Comparison of ENCODE assay signal across 15 cellular contexts in the genomic region with DNA sequence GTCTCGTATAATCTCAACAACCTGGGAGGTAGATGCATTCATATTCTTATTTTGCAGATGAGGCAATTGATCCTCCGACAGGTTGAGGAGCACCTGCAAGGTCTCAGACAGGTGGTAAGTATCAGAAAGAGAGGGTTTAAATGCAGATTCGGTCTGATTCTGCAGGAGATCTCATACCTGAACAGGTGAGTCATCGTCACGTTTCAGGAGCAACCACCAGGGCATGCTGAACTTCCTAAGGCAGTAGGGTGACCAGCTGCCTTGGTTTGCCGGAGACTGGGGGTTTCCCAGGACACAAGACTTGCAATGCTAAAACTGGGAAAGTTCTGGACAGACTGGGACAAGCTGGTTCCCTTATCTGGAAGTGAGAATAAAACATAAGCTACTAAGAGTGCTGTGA.
"Had no signal": no experiment of that assay in that cellular context is flagged by ENCODE, and none has a peak within 500 bp of the region (broad histone marks: within the 10 kb centered on the region; RNA-seq: fewer than 3 reads in every experiment).

No MANE protein-coding gene starts in this region.

- H3K27ac Mint-ChIP-seq: T-helper 2 cell treated with Interferon-gamma antibody and Interleukin-4, amounts not matched to agents 5 μg/mL and 100 μg/mL, for 36 hours had no signal

- H3K4me1 ChIP-seq: adrenal gland, stomach had no signal

- ATAC-seq: activated CD4-positive, CD25-positive, alpha-beta regulatory T cell treated with anti-CD3 and anti-CD28 coated beads, Interleukin-2, amount 50 U/mL, for 24 hours had no signal

- H3K27me3 ChIP-seq: adrenal gland had no signal

- H3K27ac ChIP-seq: adrenal gland, coronary artery, stomach had no signal

- H3K9me3 Mint-ChIP-seq: neural crest cell; T-helper 2 cell treated with Interferon-gamma antibody and Interleukin-4, amounts not matched to agents 5 μg/mL and 100 μg/mL, for 36 hours had no signal

- H3K4me1 Mint-ChIP-seq: neural crest cell had no signal

- DNase-seq: activated CD4-positive, alpha-beta T cell treated with anti-CD3 and anti-CD28 coated beads, Interleukin-2, amount 50 U/mL, for 4 hours; activated naive CD4-positive, alpha-beta T cell treated with anti-CD3 and anti-CD28 coated beads, Interleukin-2, amount 50 U/mL, for 16 hours; activated T-cell treated with anti-CD3 and anti-CD28 coated beads, Interleukin-2, amount 50 U/mL, for 1 hour; adrenal gland; central memory CD4-positive, alpha-beta T cell; effector memory CD4-positive, alpha-beta T cell; hypothalamus; kidney; posterior cingulate gyrus; stimulated activated CD4-positive, alpha-beta T cell treated with anti-CD3 and anti-CD28 coated beads, Interleukin-4, amount 100 ng/mL, for 4 hours; stomach had no signal

- H3K9me3 ChIP-seq: adrenal gland, stomach had no signal

- H3K36me3 ChIP-seq: adrenal gland, stomach had no signal

- FAIRE-seq: kidney had no signal

- H3K4me3 Mint-ChIP-seq: neural crest cell; T-helper 2 cell treated with Interferon-gamma antibody and Interleukin-4, amounts not matched to agents 5 μg/mL and 100 μg/mL, for 36 hours had no signal

- H3K4me3 ChIP-seq: adrenal gland, coronary artery, stomach had no signal
